ENCODE assay signal across 10 cellular contexts in the genomic region with DNA sequence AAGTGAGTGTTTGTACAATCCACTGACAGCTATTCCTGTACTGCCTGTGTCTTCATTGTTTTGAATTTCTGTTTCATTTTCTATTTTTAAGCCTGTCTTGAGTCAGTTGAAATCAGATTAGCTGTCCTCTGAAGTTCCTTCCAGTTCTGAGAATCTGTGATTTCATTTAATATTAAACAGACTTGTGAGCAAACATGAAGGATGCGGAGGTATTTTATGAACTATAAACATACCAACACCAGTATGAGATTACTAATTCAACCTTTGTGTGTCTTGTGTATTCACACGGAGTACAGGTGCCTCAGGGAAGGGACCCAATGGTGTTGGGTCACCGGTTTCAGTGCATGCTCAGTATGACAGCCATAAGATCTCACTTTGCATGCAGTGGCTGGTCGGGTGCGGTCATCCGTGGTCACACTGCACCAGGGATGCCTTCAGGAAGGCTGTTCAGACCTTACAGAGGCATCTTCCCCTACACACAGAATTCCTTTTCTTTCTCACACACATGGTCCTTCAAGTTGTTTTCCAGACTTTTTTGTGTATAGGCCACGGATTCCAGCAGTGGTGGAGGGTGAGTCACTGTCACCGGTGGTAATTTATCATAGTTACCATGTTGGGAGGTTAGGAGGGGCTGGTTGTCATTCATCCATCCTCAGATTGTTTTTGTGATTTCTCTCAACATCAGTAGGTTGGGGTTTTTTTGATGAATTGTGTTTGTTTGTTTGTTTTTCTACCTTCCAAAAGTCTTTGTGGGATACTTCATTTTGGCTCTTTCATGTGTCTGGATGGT.
DNase-seq lines count a peak whose midpoint lies in the region; ATAC-seq and TF ChIP-seq lines count a peak whose summit lies in the region.
"Had no signal": no experiment of that assay in that cellular context is flagged by ENCODE, and none has a peak within 500 bp of the region (broad histone marks: within the 10 kb centered on the region; RNA-seq: fewer than 3 reads in every experiment).

No MANE protein-coding gene starts in this region.

- BruUV-seq in PC-3 (replicated peaks; lab: Mats Ljungman, UMichigan) = no TSS peak

- no peaks in the 10 kb centered on the region for H3K9me3 ChIP-seq in PC-3 (ENCODE audit: low read length)
- H3K9me3 ChIP-seq: thoracic aorta had no signal

- no peak overlapping the region for H3K4me3 ChIP-seq in PC-3 (ENCODE audit: low read length)
- H3K4me3 ChIP-seq: thoracic aorta had no signal

- no peak overlapping the region for H3K4me2 ChIP-seq in PC-3 (ENCODE audit: low read length)

- H3K4me1 Mint-ChIP-seq in brain = peaks cover 48% of the 10 kb centered on the region

- H3K27ac Mint-ChIP-seq in brain = peak overlapping the region in 3 of 5 experiments; percentile 79 to 95 (median 88)

- H2AFZ ChIP-seq in PC-3 (ENCODE audit: low read length) = no peak overlapping the region

- peak; percentile 88 for ATAC-seq in GM18511 (IDR thresholded peaks at IDR 0.05; ENCODE audit: unreplicated experiment)
- peak; percentile 69 for ATAC-seq in HG03196 (IDR thresholded peaks at IDR 0.05; ENCODE audit: unreplicated experiment)
- no peak for ATAC-seq in PC-3

- POLR2A ChIA-PET in PC-3 (lab: Charles Lee; ENCODE audit: unreplicated experiment) = interaction anchor here (0.6 kb wide), 1 partner anchor 1019 kb away, joined by 3 read pairs; no protein-coding TSS in a partner anchor

- H3K9me2 ChIP-seq in PC-3 (replicated peaks; ENCODE audit: low read length) = no peaks in the 10 kb centered on the region

- peaks cover 79% of the 10 kb centered on the region for H3K27me3 ChIP-seq in PC-3 (ENCODE audit: low read length)

- H3K9ac ChIP-seq in PC-3 (ENCODE audit: low read length) = no peak overlapping the region

- H3K9me3 Mint-ChIP-seq in brain = peaks cover 0 to 5% (median 3%) of the 10 kb centered on the region in 5 experiments

- H3K36me3 Mint-ChIP-seq in brain = no peaks in the 10 kb centered on the region

- H3K79me2 ChIP-seq in PC-3 (ENCODE audit: low read length) = no peaks in the 10 kb centered on the region

- no peaks in the 10 kb centered on the region for H3K36me3 ChIP-seq in PC-3 (ENCODE audit: low read depth, low read length)
- H3K36me3 ChIP-seq: thoracic aorta had no signal

- DNase-seq in GM20000 (ENCODE audit: low spot score) (peak; percentile 66), NCI-H2171 (lab: John Stamatoyannopoulos, UW) (no peak), AML-193 (lab: John Stamatoyannopoulos, UW) (no peak), PC-3 (no peak)
- no peak for DNase-seq in activated effector memory CD4-positive, alpha-beta T cell treated with Interleukin-2 at 50 U/mL for 16 hours
- DNase-seq: NCI-H524 treated with DMSO at 0.1 percent for 48 hours had no signal

- intact Hi-C loops in PC-3 (cut with micrococcal nuclease) = loop anchor here (5.0 kb wide), 2 partner anchors 129 to 219 kb away; partner anchors contain the start of gene MMP17

- H3K27ac ChIP-seq in PC-3 (ENCODE audit: low read length) = no peak overlapping the region
- H3K27ac ChIP-seq: thoracic aorta had no signal

- TF ChIP-seq CTCF in GM20000 (IDR thresholded peaks at IDR 0.05; ENCODE audit: extremely low read depth, missing control alignments) (no peak), brain (conservative IDR thresholded peaks at IDR 0.05) (no peak), PC-3 (conservative IDR thresholded peaks at IDR 0.05; ENCODE audit: low read depth, low read length) (no peak)

- H4K20me1 ChIP-seq in PC-3 (ENCODE audit: low read length) = no peaks in the 10 kb centered on the region

- H3F3A ChIP-seq in PC-3 (ENCODE audit: low read length, unreplicated experiment) = no peaks in the 10 kb centered on the region

- H3K4me1 ChIP-seq in PC-3 (ENCODE audit: insufficient read depth, low read length) = no peaks in the 10 kb centered on the region

- peak overlapping the region in 1 of 5 experiments; percentile 53 for H3K4me3 Mint-ChIP-seq in brain

- no peaks in the 10 kb centered on the region for H3K27me3 Mint-ChIP-seq in brain

- CTCF ChIA-PET in PC-3 (lab: Charles Lee) = no interaction called here
